ENCODE assay signal across 18 cellular contexts in genomic region chr6:15989397-15989796, GRCh38.
DNase-seq lines count a peak whose midpoint lies in the region; ATAC-seq, FAIRE-seq and TF ChIP-seq lines count a peak whose summit lies in the region.
"Had no signal": no experiment of that assay in that cellular context is flagged by ENCODE, and none has a peak within 500 bp of the region (broad histone marks: within the 10 kb centered on the region; RNA-seq: fewer than 3 reads in every experiment).

No MANE protein-coding gene starts in this region.

- peak overlapping the region in 1 of 2 donors; percentile 27 for H3K27ac Mint-ChIP-seq in natural killer cell treated with Interleukin-12 subunit alpha and Interleukin-12 subunit beta and Interleukin-15 and Interleukin-18, amount 100 ng/mL, for 72 hours
- H3K27ac Mint-ChIP-seq: B cell, GM23338, T-cell had no signal

- H3K4me1 Mint-ChIP-seq in natural killer cell treated with Interleukin-12 subunit alpha and Interleukin-12 subunit beta and Interleukin-15 and Interleukin-18, amount 100 ng/mL, for 72 hours (ENCODE audit: low read depth in 2 of 2): peaks cover 10 to 22% of the 10 kb centered on the region in 2 donors
- H3K4me1 Mint-ChIP-seq: B cell had no signal

- H3K4me3 Mint-ChIP-seq in natural killer cell treated with Interleukin-12 subunit alpha and Interleukin-12 subunit beta and Interleukin-15 and Interleukin-18, amount 100 ng/mL, for 72 hours: no peak overlapping the region
- H3K4me3 Mint-ChIP-seq: B cell, GM23338, T-cell had no signal

- no peak for TF ChIP-seq POLR2A in GM12892 (IDR thresholded peaks at IDR 0.05; ENCODE audit: low read depth, low read length)

- DNase-seq in GM12892 (ENCODE audit: insufficient read length) (no peak), SK-N-DZ (ENCODE audit: low spot score) (no peak), T1000 (lab: John Stamatoyannopoulos, UW) (no peak), NCI-H1417 (lab: John Stamatoyannopoulos, UW) (no peak)
- no peak for DNase-seq in natural killer cell treated with Interleukin-12 subunit alpha and Interleukin-12 subunit beta and Interleukin-15 and Interleukin-18, amount 100 ng/mL, for 72 hours (ENCODE audit: low spot score)
- DNase-seq: activated CD4-positive, alpha-beta T cell treated with anti-CD3 and anti-CD28 coated beads for 48 hours; activated effector memory CD4-positive, alpha-beta T cell treated with anti-CD3 and anti-CD28 coated beads, Interleukin-2, amount 50 U/mL, for 16 hours; effector CD8-positive, alpha-beta T cell; IMR-90; NCI-H1092; NCI-H446; PC-9; T-cell had no signal

- FAIRE-seq in GM12892 (lab: Jason Lieb, UNC): peak; percentile 84

- H3K27me3 Mint-ChIP-seq in natural killer cell treated with Interleukin-12 subunit alpha and Interleukin-12 subunit beta and Interleukin-15 and Interleukin-18, amount 100 ng/mL, for 72 hours: peaks cover 0 to 5% of the 10 kb centered on the region in 2 donors
- H3K27me3 Mint-ChIP-seq: B cell had no signal

- ATAC-seq in GM19023 (IDR thresholded peaks at IDR 0.05; ENCODE audit: unreplicated experiment): peak; percentile 95
- ATAC-seq in HG02571 (IDR thresholded peaks at IDR 0.05; ENCODE audit: unreplicated experiment): peak; percentile 73
- peak; percentile 79 for ATAC-seq in HG03457 (IDR thresholded peaks at IDR 0.05; ENCODE audit: unreplicated experiment)
- no peak for ATAC-seq in natural killer cell treated with Interleukin-12 subunit alpha and Interleukin-12 subunit beta and Interleukin-15 and Interleukin-18, amount 100 ng/mL, for 72 hours
- ATAC-seq: GM23338, T-cell had no signal

- H3K9me3 Mint-ChIP-seq in natural killer cell treated with Interleukin-12 subunit alpha and Interleukin-12 subunit beta and Interleukin-15 and Interleukin-18, amount 100 ng/mL, for 72 hours: no peaks in the 10 kb centered on the region
- H3K9me3 Mint-ChIP-seq: GM23338, T-cell had no signal

- H3K36me3 Mint-ChIP-seq in natural killer cell treated with Interleukin-12 subunit alpha and Interleukin-12 subunit beta and Interleukin-15 and Interleukin-18, amount 100 ng/mL, for 72 hours: no peaks in the 10 kb centered on the region
- H3K36me3 Mint-ChIP-seq: T-cell had no signal

Comparison
In these comparisons a context has a peak if more than half of its experiments do, and no peak if none do; other contexts are left out.
1. ATAC-seq: peak in GM19023 (single experiment), HG02571 (single experiment) and HG03457 (single experiment); none in natural killer cell treated with Interleukin-12 subunit alpha and Interleukin-12 subunit beta and Interleukin-15 and Interleukin-18, amount 100 ng/mL, for 72 hours (0 of 2).